8 cellular contexts compared by ENCODE assay signal in the genomic region with DNA sequence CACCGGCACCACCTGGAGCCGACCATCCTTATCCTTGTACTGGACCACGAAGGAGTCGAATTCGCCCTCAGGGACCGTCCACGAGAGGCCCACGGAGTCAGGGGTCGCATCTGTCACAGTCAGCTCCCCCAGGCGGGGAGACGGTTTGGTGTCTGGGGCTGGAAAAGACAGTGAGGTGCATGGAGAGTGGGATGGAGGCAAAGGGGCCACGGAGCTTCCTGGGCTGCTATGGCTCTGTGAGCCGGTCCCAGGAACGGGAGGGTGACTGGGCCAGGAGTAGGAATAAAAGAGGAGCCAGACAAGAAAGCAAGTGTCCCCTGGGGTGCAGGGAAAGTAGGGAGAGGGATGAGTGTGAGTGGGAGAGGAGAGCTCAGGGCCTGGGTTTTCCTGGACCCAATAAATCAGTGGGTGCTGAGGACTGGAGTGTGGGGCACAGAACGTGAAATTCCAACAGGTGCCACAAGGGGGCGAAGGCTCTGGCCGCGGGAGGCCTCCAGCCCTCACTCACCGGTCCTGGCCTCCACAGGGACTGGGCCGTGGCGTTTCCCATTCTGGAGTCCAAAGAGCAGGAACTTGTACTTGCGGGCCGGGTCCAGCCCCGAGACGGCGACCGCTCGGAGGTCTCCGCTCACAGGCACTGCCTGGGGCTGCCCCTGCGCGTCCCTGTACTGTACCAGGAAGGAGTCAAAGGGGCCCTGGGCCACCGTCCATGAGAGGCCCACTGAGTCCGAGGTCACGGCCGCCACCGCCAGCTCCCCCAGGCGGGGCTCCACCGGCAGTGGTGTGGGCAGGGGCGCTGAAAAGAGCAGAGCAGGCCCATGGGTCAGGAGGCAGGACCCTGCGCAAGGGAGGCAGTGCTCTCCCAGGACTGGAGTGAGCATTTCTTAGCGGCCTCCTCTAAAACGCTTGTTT. TPM values are rescaled to one million over a fixed set of nuclear protein-coding genes. Genes with fewer than 3 reads are reported as not detected.
DNase-seq lines count a peak whose midpoint lies in the region; ATAC-seq and TF ChIP-seq lines count a peak whose summit lies in the region.

No MANE protein-coding gene starts in this region.

- intact Hi-C loops in dorsolateral prefrontal cortex (cut with DNase I) = no loop called here

- H3K27ac ChIP-seq in dorsolateral prefrontal cortex = peak overlapping the region in 15 of 59 donors; percentile 4 to 69 (median 36)

- ATAC-seq in GM18867 (IDR thresholded peaks at IDR 0.05; ENCODE audit: unreplicated experiment) = no peak

- TF ChIP-seq CTCF in dorsolateral prefrontal cortex (IDR thresholded peaks at IDR 0.05 in 54 of 56, conservative IDR thresholded peaks at IDR 0.05 in 2 of 56; ENCODE audit: low read depth in 1 of 56, partially characterized antibody in 56 of 56) = peak; percentile 58 to 89 (median 79)

- DNase-seq in NCI-H146 (lab: John Stamatoyannopoulos, UW) (peak; percentile 36), NCI-H146 treated with DMSO at 0.1 percent for 48 hours (lab: John Stamatoyannopoulos, UW; ENCODE audit: unreplicated experiment) (no peak), NCI-H1105 treated with DMSO at 0.1 percent for 48 hours (lab: John Stamatoyannopoulos, UW) (peak; percentile 0), dorsolateral prefrontal cortex (peak in 7 of 10 donors; percentile 40 to 77 (median 52)), lung microvascular endothelial cell (ENCODE audit: low read depth in 2 of 2) (peak; percentile 50 to 68)
- peak; percentile 46 to 60 for DNase-seq in activated CD4-positive, alpha-beta T cell treated with anti-CD3 and anti-CD28 coated beads, Interleukin-2, amount 50 U/mL, for 4 hours
- DNase-seq in stimulated activated CD8-positive, alpha-beta memory T cell treated with anti-CD3 and anti-CD28 coated beads, Interleukin-15, amount 100 ng/mL, for 24 hours (ENCODE audit: low read depth) = peak; percentile 64

- no peak overlapping the region for H3K4me3 ChIP-seq in dorsolateral prefrontal cortex

- H3K27me3 ChIP-seq in dorsolateral prefrontal cortex = no peaks in the 10 kb centered on the region

RNA-seq across cellular contexts. Expression of gene CYP21A2, which starts 9.9 kb away (rescaled TPM):
- 1 to 10 TPM in 98 of 120 experiments, under 1 TPM in 20, not detected in 2; 0.34 to 9.4 (median 2.1) TPM for total RNA-seq in dorsolateral prefrontal cortex
- not detected in 2 replicates for total RNA-seq in lung microvascular endothelial cell

RNA-seq across cellular contexts. Expression of gene C4B, which starts 33.5 kb away (rescaled TPM):
- total RNA-seq in dorsolateral prefrontal cortex (100 to 1,000 TPM in 66 of 120 experiments, 10 to 100 TPM in 54; 28.9 to 432 (median 108) TPM), lung microvascular endothelial cell (0.44 and 1.4 TPM in 2 replicates)

Comparison
In these comparisons a context has a peak if more than half of its experiments do, and no peak if none do; other contexts are left out.
1. RNA of gene C4B, which starts 33.5 kb away (total RNA-seq): 28.9 to 432 TPM in dorsolateral prefrontal cortex; 0.44 to 1.4 TPM in lung microvascular endothelial cell; every median in the first group is over 10 times any median in the second.